8 cellular contexts compared by ENCODE assay signal in genomic region chr4:8537041-8537461, GRCh38. TPM values are rescaled to one million over a fixed set of nuclear protein-coding genes. Genes with fewer than 3 reads are reported as not detected.
DNase-seq lines count a peak whose midpoint lies in the region; ATAC-seq and TF ChIP-seq lines count a peak whose summit lies in the region.

No MANE protein-coding gene starts in this region.

- in situ Hi-C loops in astrocyte of the spinal cord (cut with HindIII; ENCODE audit: low sequenced_read_pairs), result no loop called here

- H3K36me3 Mint-ChIP-seq in activated naive CD8-positive, alpha-beta T cell treated with anti-CD3 and anti-CD28 coated beads for 36 hours, result no peaks in the 10 kb centered on the region
- H3K36me3 Mint-ChIP-seq in activated T-helper 1 cell treated with anti-CD3 and anti-CD28 coated beads, Interleukin-12 subunit alpha, Interleukin-12 subunit beta, Interleukin-2, Interleukin-4 antibody, amounts not matched to agents 30 ng/mL and 10 ng/mL and 1 ng/mL, durations not matched to agents 14 hours and 24 hours and 36 hours (ENCODE audit: low read depth), result no peaks in the 10 kb centered on the region

- no peak overlapping the region for H3K4me3 ChIP-seq in astrocyte of the spinal cord (ENCODE audit: low read depth, low read length)

- H3K4me1 Mint-ChIP-seq in activated naive CD8-positive, alpha-beta T cell treated with anti-CD3 and anti-CD28 coated beads for 36 hours, result no peaks in the 10 kb centered on the region
- peaks cover 18% of the 10 kb centered on the region for H3K4me1 Mint-ChIP-seq in activated T-helper 1 cell treated with anti-CD3 and anti-CD28 coated beads, Interleukin-12 subunit alpha, Interleukin-12 subunit beta, Interleukin-2, Interleukin-4 antibody, amounts not matched to agents 30 ng/mL and 10 ng/mL and 1 ng/mL, durations not matched to agents 14 hours and 24 hours and 36 hours (ENCODE audit: low read depth)

- intact Hi-C loops in activated T-helper 1 cell treated with anti-CD3 and anti-CD28 coated beads, Interleukin-12 subunit alpha, Interleukin-12 subunit beta, Interleukin-2, Interleukin-4 antibody, amounts not matched to agents 30 ng/mL and 10 ng/mL and 1 ng/mL, durations not matched to agents 14 hours and 24 hours and 36 hours (cut with micrococcal nuclease), result no loop called here

- ATAC-seq in GM19351 (IDR thresholded peaks at IDR 0.05; ENCODE audit: unreplicated experiment), result no peak
- no peak for ATAC-seq in HG03521 (IDR thresholded peaks at IDR 0.05; ENCODE audit: unreplicated experiment)

- no peak for TF ChIP-seq CTCF in astrocyte of the spinal cord (IDR thresholded peaks at IDR 0.05; ENCODE audit: low read depth, low read length)

- no peak overlapping the region for H3K27ac Mint-ChIP-seq in activated naive CD8-positive, alpha-beta T cell treated with anti-CD3 and anti-CD28 coated beads for 36 hours
- H3K27ac Mint-ChIP-seq in activated T-helper 1 cell treated with anti-CD3 and anti-CD28 coated beads, Interleukin-12 subunit alpha, Interleukin-12 subunit beta, Interleukin-2, Interleukin-4 antibody, amounts not matched to agents 30 ng/mL and 10 ng/mL and 1 ng/mL, durations not matched to agents 14 hours and 24 hours and 36 hours, result no peak overlapping the region

- no peak overlapping the region for H3K4me3 Mint-ChIP-seq in activated naive CD8-positive, alpha-beta T cell treated with anti-CD3 and anti-CD28 coated beads for 36 hours
- no peak overlapping the region for H3K4me3 Mint-ChIP-seq in activated T-helper 1 cell treated with anti-CD3 and anti-CD28 coated beads, Interleukin-12 subunit alpha, Interleukin-12 subunit beta, Interleukin-2, Interleukin-4 antibody, amounts not matched to agents 30 ng/mL and 10 ng/mL and 1 ng/mL, durations not matched to agents 14 hours and 24 hours and 36 hours

- H3K27me3 Mint-ChIP-seq in activated naive CD8-positive, alpha-beta T cell treated with anti-CD3 and anti-CD28 coated beads for 36 hours, result no peaks in the 10 kb centered on the region
- no peaks in the 10 kb centered on the region for H3K27me3 Mint-ChIP-seq in activated T-helper 1 cell treated with anti-CD3 and anti-CD28 coated beads, Interleukin-12 subunit alpha, Interleukin-12 subunit beta, Interleukin-2, Interleukin-4 antibody, amounts not matched to agents 30 ng/mL and 10 ng/mL and 1 ng/mL, durations not matched to agents 14 hours and 24 hours and 36 hours (ENCODE audit: insufficient read depth)

- DNase-seq in DMS53 treated with DMSO at 0.1 percent for 48 hours (lab: John Stamatoyannopoulos, UW; ENCODE audit: unreplicated experiment) (peak; percentile 76), HT1080 (ENCODE audit: low read depth) (peak; percentile 85), astrocyte of the spinal cord (ENCODE audit: low read depth, low spot score) (peak; percentile 81), medulla oblongata (ENCODE audit: extremely low spot score) (peak; percentile 52)
- no peak for DNase-seq in activated naive CD8-positive, alpha-beta T cell treated with anti-CD3 and anti-CD28 coated beads for 36 hours
- DNase-seq in activated T-helper 1 cell treated with anti-CD3 and anti-CD28 coated beads, Interleukin-12 subunit alpha, Interleukin-12 subunit beta, Interleukin-2, Interleukin-4 antibody, amounts not matched to agents 30 ng/mL and 10 ng/mL and 1 ng/mL, durations not matched to agents 14 hours and 24 hours and 36 hours (ENCODE audit: low spot score), result no peak

- peaks cover 6% of the 10 kb centered on the region for H3K9me3 Mint-ChIP-seq in activated naive CD8-positive, alpha-beta T cell treated with anti-CD3 and anti-CD28 coated beads for 36 hours
- peaks cover 24% of the 10 kb centered on the region for H3K9me3 Mint-ChIP-seq in activated T-helper 1 cell treated with anti-CD3 and anti-CD28 coated beads, Interleukin-12 subunit alpha, Interleukin-12 subunit beta, Interleukin-2, Interleukin-4 antibody, amounts not matched to agents 30 ng/mL and 10 ng/mL and 1 ng/mL, durations not matched to agents 14 hours and 24 hours and 36 hours

RNA-seq across cellular contexts. Expression of gene GPR78, which starts 43.1 kb away (rescaled TPM):
- total RNA-seq in HT1080 (2014; rRNA removed; shearing (Covaris generic)), result not detected in 2 replicates
- polyA plus RNA-seq in HT1080 (2015; cell fraction: cytosol; rRNA removed), result not detected in 2 replicates
- polyA plus RNA-seq in HT1080 (2015; cell fraction: nucleus; rRNA removed), result 0.05 TPM in 1 of 2 replicates, not detected in the other
- not detected for total RNA-seq in activated naive CD8-positive, alpha-beta T cell treated with anti-CD3 and anti-CD28 coated beads for 36 hours
- total RNA-seq in activated T-helper 1 cell treated with anti-CD3 and anti-CD28 coated beads, Interleukin-12 subunit alpha, Interleukin-12 subunit beta, Interleukin-2, Interleukin-4 antibody, amounts not matched to agents 30 ng/mL and 10 ng/mL and 1 ng/mL, durations not matched to agents 14 hours and 24 hours and 36 hours, result not detected in 2 replicates

RNA-seq across cellular contexts. Expression of gene CPZ, which starts 55.5 kb away (rescaled TPM):
- total RNA-seq in HT1080 (2014; rRNA removed; shearing (Covaris generic)), result not detected in 2 replicates
- polyA plus RNA-seq in HT1080 (2015; cell fraction: cytosol; rRNA removed), result 0.41 and 0.73 TPM in 2 replicates
- polyA plus RNA-seq in HT1080 (2015; cell fraction: nucleus; rRNA removed), result 0.55 and 0.69 TPM in 2 replicates
- total RNA-seq in activated naive CD8-positive, alpha-beta T cell treated with anti-CD3 and anti-CD28 coated beads for 36 hours, result not detected
- not detected in 2 replicates for total RNA-seq in activated T-helper 1 cell treated with anti-CD3 and anti-CD28 coated beads, Interleukin-12 subunit alpha, Interleukin-12 subunit beta, Interleukin-2, Interleukin-4 antibody, amounts not matched to agents 30 ng/mL and 10 ng/mL and 1 ng/mL, durations not matched to agents 14 hours and 24 hours and 36 hours

Comparison
In these comparisons a context has a peak if more than half of its experiments do, and no peak if none do; other contexts are left out.
1. DNase-seq: peak in DMS53 treated with DMSO at 0.1 percent for 48 hours (single experiment), HT1080 (single experiment), astrocyte of the spinal cord (single experiment) and medulla oblongata (single experiment); none in activated naive CD8-positive, alpha-beta T cell treated with anti-CD3 and anti-CD28 coated beads for 36 hours (single experiment) and activated T-helper 1 cell treated with anti-CD3 and anti-CD28 coated beads, Interleukin-12 subunit alpha, Interleukin-12 subunit beta, Interleukin-2, Interleukin-4 antibody, amounts not matched to agents 30 ng/mL and 10 ng/mL and 1 ng/mL, durations not matched to agents 14 hours and 24 hours and 36 hours (single experiment).